Comparison of ENCODE assay signal across 30 cellular contexts in the genomic region with DNA sequence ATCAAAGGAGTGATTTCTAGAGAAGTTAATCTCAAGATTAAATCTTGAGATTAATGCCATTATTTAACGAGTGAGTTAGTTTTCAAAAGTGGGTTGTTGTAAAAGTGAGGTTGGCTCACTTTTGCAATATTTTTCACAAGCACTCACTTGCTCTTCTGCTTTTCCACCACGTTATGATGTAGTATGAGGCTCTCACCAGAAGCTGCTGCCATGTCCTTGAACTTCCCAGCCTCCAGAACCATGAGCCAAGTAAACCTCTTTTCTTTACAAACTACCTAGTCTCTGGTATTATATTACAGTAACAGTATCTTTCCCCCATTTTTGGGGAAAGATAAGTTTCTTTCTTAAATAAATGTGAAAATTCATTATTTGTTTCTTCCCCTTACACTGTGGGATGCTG.
"Had no signal": no experiment of that assay in that cellular context is flagged by ENCODE, and none has a peak within 500 bp of the region (broad histone marks: within the 10 kb centered on the region; RNA-seq: fewer than 3 reads in every experiment).

No MANE protein-coding gene starts in this region.

- H3K4me1 Mint-ChIP-seq: endodermal cell had no signal

- DNase-seq: colonic mucosa; cortex of kidney; dermis blood vessel endothelial cell; dorsolateral prefrontal cortex; effector CD4-positive, alpha-beta T cell; effector CD8-positive, alpha-beta T cell; effector memory CD4-positive, alpha-beta T cell; effector memory CD8-positive, alpha-beta T cell; endodermal cell; erythroblast; esophagus squamous epithelium; foreskin fibroblast; foreskin keratinocyte; foreskin melanocyte; gastrocnemius medialis; glutamatergic neuron; head of caudate nucleus; heart left ventricle; heart right ventricle had no signal

- H3K4me2 ChIP-seq: hepatocyte had no signal

- H3K27me3 ChIP-seq: colonic mucosa, esophagus muscularis mucosa, esophagus squamous epithelium, foreskin keratinocyte, gastrocnemius medialis, gastroesophageal sphincter, heart left ventricle, heart right ventricle, hepatocyte had no signal

- ATAC-seq: effector memory CD8-positive, alpha-beta T cell; esophagus mucosa; foreskin keratinocyte; gastrocnemius medialis; gastroesophageal sphincter; heart left ventricle; heart right ventricle had no signal

- H3K36me3 ChIP-seq: colonic mucosa, esophagus muscularis mucosa, esophagus squamous epithelium, gastrocnemius medialis, gastroesophageal sphincter, heart left ventricle, heart right ventricle had no signal

- H3K27ac ChIP-seq: colonic mucosa, coronary artery, dorsolateral prefrontal cortex, epithelial cell of prostate, esophagus muscularis mucosa, foreskin keratinocyte, gastrocnemius medialis, gastroesophageal sphincter, heart left ventricle, heart right ventricle, hepatocyte had no signal

- FAIRE-seq: colon, endometrium, endothelial cell of umbilical vein, frontal cortex had no signal

- H3K27me3 Mint-ChIP-seq: dendritic cell treated with granulocyte-macrophage colony-stimulating factor and Interleukin-4, amounts not matched to agents 40 ng/mL and 50 ng/mL, for 4 days; effector memory CD8-positive, alpha-beta T cell had no signal

- H3K4me3 Mint-ChIP-seq: dendritic cell treated with granulocyte-macrophage colony-stimulating factor and Interleukin-4, amounts not matched to agents 40 ng/mL and 50 ng/mL, for 4 days; effector memory CD8-positive, alpha-beta T cell; endodermal cell had no signal

- H3K4me1 ChIP-seq: colonic mucosa, esophagus muscularis mucosa, esophagus squamous epithelium, foreskin keratinocyte, gastrocnemius medialis, gastroesophageal sphincter, heart left ventricle, heart right ventricle had no signal

- H3K9me3 ChIP-seq: colonic mucosa, gastrocnemius medialis had no signal

- H3K27ac Mint-ChIP-seq: dendritic cell treated with granulocyte-macrophage colony-stimulating factor and Interleukin-4, amounts not matched to agents 40 ng/mL and 50 ng/mL, for 4 days; effector memory CD8-positive, alpha-beta T cell; endodermal cell had no signal

- H2AFZ ChIP-seq: hepatocyte had no signal

- H3K4me3 ChIP-seq: colonic mucosa, coronary artery, dorsolateral prefrontal cortex, esophagus muscularis mucosa, esophagus squamous epithelium, gastrocnemius medialis, gastroesophageal sphincter, heart left ventricle, heart right ventricle, hepatocyte had no signal

- H3K79me2 ChIP-seq: hepatocyte had no signal

- H3K9me3 Mint-ChIP-seq: endodermal cell had no signal
